In genomic region chr3:88057650-88058321, GRCh38 we compare ENCODE assay signal across 8 cellular contexts. TPM values are rescaled to one million over a fixed set of nuclear protein-coding genes. Genes with fewer than 3 reads are reported as not detected.
A peak's percentile ranks its signal among the peaks of the same experiment; 100 is the strongest.
DNase-seq lines count a peak whose midpoint lies in the region; ATAC-seq and TF ChIP-seq lines count a peak whose summit lies in the region.

No MANE protein-coding gene starts in this region.

- H3K9me3 Mint-ChIP-seq in stimulated activated naive CD8-positive, alpha-beta T cell treated with anti-CD3 and anti-CD28 coated beads, Interleukin-15, Interleukin-2, amounts not matched to agents 100 ng/mL and 50 ng/mL, for 24 hours: no peaks in the 10 kb centered on the region
- no peaks in the 10 kb centered on the region for H3K9me3 Mint-ChIP-seq in WTC11

- CTCF ChIA-PET in WTC11 (lab: Charles Lee): interaction anchor here (0.9 to 1.5 kb wide), 3 partner anchors 53 to 122 kb away, joined by 3 to 4 read pairs (median 3); no protein-coding TSS in a partner anchor

- POLR2A ChIA-PET in WTC11 (lab: Charles Lee): interaction anchor here (0.9 to 1.3 kb wide), 2 partner anchors 15 to 91 kb away, joined by 3 to 10 read pairs; partner anchors contain the start of gene C3orf38

- in situ Hi-C loops in gastrocnemius medialis (cut with MboI; ENCODE audit: low sequenced_read_pairs in 4 of 4): loop anchor here in 2 of 4 donors (10.0 to 25.0 kb wide), 2 partner anchors 87 to 1070 kb away; partner anchors contain the start of genes C3orf38 (in 1 of the 2) and VGLL3 (in 1 of the 2)

- no peaks in the 10 kb centered on the region for H3K27me3 Mint-ChIP-seq in stimulated activated naive CD8-positive, alpha-beta T cell treated with anti-CD3 and anti-CD28 coated beads, Interleukin-15, Interleukin-2, amounts not matched to agents 100 ng/mL and 50 ng/mL, for 24 hours
- H3K27me3 Mint-ChIP-seq in WTC11 (ENCODE audit: low read depth): no peaks in the 10 kb centered on the region

- peaks cover 51% of the 10 kb centered on the region for H3K4me1 Mint-ChIP-seq in stimulated activated naive CD8-positive, alpha-beta T cell treated with anti-CD3 and anti-CD28 coated beads, Interleukin-15, Interleukin-2, amounts not matched to agents 100 ng/mL and 50 ng/mL, for 24 hours (ENCODE audit: low read depth)
- H3K4me1 Mint-ChIP-seq in WTC11: peaks cover 22% of the 10 kb centered on the region

- H3K36me3 ChIP-seq in gastrocnemius medialis: peaks cover 0 to 22% of the 10 kb centered on the region in 2 donors

- peak overlapping the region; percentile 85 for H3K27ac Mint-ChIP-seq in stimulated activated naive CD8-positive, alpha-beta T cell treated with anti-CD3 and anti-CD28 coated beads, Interleukin-15, Interleukin-2, amounts not matched to agents 100 ng/mL and 50 ng/mL, for 24 hours
- H3K27ac Mint-ChIP-seq in WTC11: peak overlapping the region; percentile 86

- peak overlapping the region; percentile 94 to 99 (median 98) for H3K27ac ChIP-seq in gastrocnemius medialis

- peak overlapping the region; percentile 81 to 98 (median 94) for H3K4me3 ChIP-seq in gastrocnemius medialis

- H3K36me3 Mint-ChIP-seq in stimulated activated naive CD8-positive, alpha-beta T cell treated with anti-CD3 and anti-CD28 coated beads, Interleukin-15, Interleukin-2, amounts not matched to agents 100 ng/mL and 50 ng/mL, for 24 hours (ENCODE audit: low read depth): peaks cover 39% of the 10 kb centered on the region
- H3K36me3 Mint-ChIP-seq in WTC11: peaks cover 25% of the 10 kb centered on the region

- no peak for TF ChIP-seq CTCF in WTC11 (IDR thresholded peaks at IDR 0.05)
- TF ChIP-seq CTCF in gastrocnemius medialis (IDR thresholded peaks at IDR 0.05 in 4 of 5, conservative IDR thresholded peaks at IDR 0.05 in 1 of 5): no peak

- no peaks in the 10 kb centered on the region for H3K9me3 ChIP-seq in gastrocnemius medialis

- intact Hi-C loops in gastrocnemius medialis (cut with DNase I; ENCODE audit: low total_unique reads): loop anchor here (2.0 to 5.0 kb wide), 2 partner anchors 55 to 830 kb away; partner anchors contain the start of gene CHMP2B

- TF ChIP-seq POLR2A in gastrocnemius medialis (IDR thresholded peaks at IDR 0.05): no peak

- H3K27me3 ChIP-seq in gastrocnemius medialis: no peaks in the 10 kb centered on the region

- no peak for ATAC-seq in stimulated activated naive CD8-positive, alpha-beta T cell treated with anti-CD3 and anti-CD28 coated beads, Interleukin-15, Interleukin-2, amounts not matched to agents 100 U/mL and 50 U/mL, for 24 hours
- ATAC-seq in WTC11 (no peak), gastrocnemius medialis (no peak), HG02642 (IDR thresholded peaks at IDR 0.05; ENCODE audit: poor library complexity, unreplicated experiment) (no peak), HG03439 (IDR thresholded peaks at IDR 0.05; ENCODE audit: unreplicated experiment) (no peak)
- no peak for ATAC-seq in activated CD4-positive, CD25-positive, alpha-beta regulatory T cell treated with anti-CD3 and anti-CD28 coated beads, Interleukin-2, amount 50 U/mL, for 24 hours

- no peak for DNase-seq in stimulated activated naive CD8-positive, alpha-beta T cell treated with anti-CD3 and anti-CD28 coated beads, Interleukin-15, Interleukin-2, amounts not matched to agents 100 U/mL and 50 U/mL, for 24 hours
- DNase-seq in WTC11 (ENCODE audit: low spot score) (no peak), foreskin melanocyte (peak; percentile 40), gastrocnemius medialis (no peak)

- peak overlapping the region; percentile 93 for H3K4me3 Mint-ChIP-seq in stimulated activated naive CD8-positive, alpha-beta T cell treated with anti-CD3 and anti-CD28 coated beads, Interleukin-15, Interleukin-2, amounts not matched to agents 100 ng/mL and 50 ng/mL, for 24 hours
- peak overlapping the region; percentile 96 for H3K4me3 Mint-ChIP-seq in WTC11

- H3K4me1 ChIP-seq in gastrocnemius medialis: peaks cover 38 to 47% of the 10 kb centered on the region in 2 donors

TF ChIP-seq in WTC11, 78 proteins besides CTCF, POLR2A, EP300 and RAD21:
- no peak for TF ChIP-seq NFYB (CRISPR knock-in tag; conservative IDR thresholded peaks at IDR 0.05; ENCODE audit: low read depth)
- TF ChIP-seq OVOL2 (CRISPR knock-in tag; IDR thresholded peaks at IDR 0.05; ENCODE audit: borderline replicate concordance): no peak
- TF ChIP-seq ZNF121 (CRISPR knock-in tag; IDR thresholded peaks at IDR 0.05): no peak
- no peak for TF ChIP-seq PRRX2 (CRISPR knock-in tag; IDR thresholded peaks at IDR 0.05)
- TF ChIP-seq ZNF232 (CRISPR knock-in tag; IDR thresholded peaks at IDR 0.05): no peak
- no peak for TF ChIP-seq PRDM15 (CRISPR knock-in tag; IDR thresholded peaks at IDR 0.05)
- no peak for TF ChIP-seq TEAD4 (CRISPR knock-in tag; IDR thresholded peaks at IDR 0.05)
- no peak for TF ChIP-seq EMX1 (CRISPR knock-in tag; IDR thresholded peaks at IDR 0.05)
- no peak for TF ChIP-seq E2F4 (CRISPR knock-in tag; IDR thresholded peaks at IDR 0.05; ENCODE audit: borderline replicate concordance, low read depth)
- no peak for TF ChIP-seq NR2C2 (CRISPR knock-in tag; IDR thresholded peaks at IDR 0.05)
- no peak for TF ChIP-seq ZMAT4 (CRISPR knock-in tag; IDR thresholded peaks at IDR 0.05)
- TF ChIP-seq FOXJ3 (CRISPR knock-in tag; IDR thresholded peaks at IDR 0.05; ENCODE audit: borderline replicate concordance): no peak
- no peak for TF ChIP-seq NFE2L1 (CRISPR knock-in tag; IDR thresholded peaks at IDR 0.05)
- no peak for TF ChIP-seq ELF4 (CRISPR knock-in tag; IDR thresholded peaks at IDR 0.05; ENCODE audit: low read depth)

RNA-seq across cellular contexts. Expression of gene CGGBP1, which starts 1.0 kb away (rescaled TPM):
- 57.6 to 61.3 TPM (median 60.7 TPM) in 3 replicates for total RNA-seq in WTC11 (2021)
- 10 to 100 TPM; 25.9 to 47.3 (median 41.7) TPM for total RNA-seq in gastrocnemius medialis

RNA-seq across cellular contexts. Expression of gene ZNF654, which starts 1.3 kb away (rescaled TPM):
- 7.0 to 10.0 TPM (median 8.3 TPM) in 3 replicates for total RNA-seq in WTC11 (2021)
- 10 to 100 TPM in 2 of 4 donors, 1 to 10 TPM in 2; 7.8 to 12.5 (median 9.8) TPM for total RNA-seq in gastrocnemius medialis
